ENCODE assay signal across 9 cellular contexts in genomic region chr7:127137146-127137545, GRCh38.
"Had no signal": no experiment of that assay in that cellular context is flagged by ENCODE, and none has a peak within 500 bp of the region (broad histone marks: within the 10 kb centered on the region; RNA-seq: fewer than 3 reads in every experiment).

No MANE protein-coding gene starts in this region.

- H3K4me3 ChIP-seq: GM23248, HAP-1 had no signal

- H3K36me3 ChIP-seq: HAP-1 had no signal

- ATAC-seq: HCT116, HepG2 had no signal

- H3K27ac ChIP-seq: GM23248, HL-60 had no signal

- H3K9ac ChIP-seq: GM23248 had no signal

- H3K9me3 ChIP-seq: HAP-1 had no signal

- H2AFZ ChIP-seq: GM23248 had no signal

- DNase-seq: GM23248, GOT3, H7, HFFc6, KBM-7 had no signal

- H3K4me1 ChIP-seq: HAP-1 had no signal
